8 cellular contexts compared by ENCODE assay signal in the genomic region with DNA sequence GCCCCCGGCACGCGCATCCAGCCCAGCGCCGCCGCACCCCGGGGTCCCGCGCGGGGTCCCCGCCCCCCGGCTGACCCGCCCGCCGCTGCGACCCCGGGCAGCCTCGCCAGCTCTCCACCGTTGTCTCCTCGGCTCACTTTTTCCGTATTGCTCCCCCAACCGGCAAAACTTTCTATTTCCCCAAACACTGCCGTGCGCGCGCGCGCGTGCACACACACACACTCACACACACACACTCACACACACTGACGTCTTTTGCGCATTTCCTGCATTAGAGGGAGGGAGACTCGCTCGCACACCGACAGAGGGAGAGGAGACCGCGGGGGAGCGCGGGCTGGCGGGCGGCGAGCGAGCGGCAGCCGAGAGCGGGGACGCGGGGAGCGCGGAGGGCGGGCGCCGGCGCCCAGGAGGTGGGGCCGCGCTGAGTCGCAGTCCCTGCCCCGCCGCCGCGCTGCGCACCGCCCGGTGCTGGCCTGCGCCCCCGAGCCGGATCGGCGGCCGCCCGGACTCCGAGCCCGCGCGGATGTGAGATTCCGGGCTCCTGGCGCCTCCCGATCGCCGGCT. TPM values are rescaled to one million over a fixed set of nuclear protein-coding genes. Genes with fewer than 3 reads are reported as not detected.
DNase-seq lines count a peak whose midpoint lies in the region; ATAC-seq, FAIRE-seq and TF ChIP-seq lines count a peak whose summit lies in the region.

No MANE protein-coding gene starts in this region.

- H3K4me2 ChIP-seq in IMR-90 (ENCODE audit: low read depth, low read length): no peak overlapping the region; the same call in 1 of the 2 replicates

- DNase-seq in DMS79 (lab: John Stamatoyannopoulos, UW) (peak; percentile 67), IMR-90 (peak; percentile 98), RCC 7860 (ENCODE audit: low spot score) (peak; percentile 86), fibroblast of gingiva (ENCODE audit: low read depth) (peak; percentile 99)
- peak; percentile 88 for DNase-seq in activated T-helper 1 cell treated with anti-CD3 and anti-CD28 coated beads, Interleukin-12 subunit alpha, Interleukin-12 subunit beta, Interleukin-2, Interleukin-4 antibody, amounts not matched to agents 30 ng/mL and 10 ng/mL and 1 ng/mL, durations not matched to agents 14 hours and 24 hours and 36 hours (ENCODE audit: low spot score)
- DNase-seq in naive thymus-derived CD4-positive, alpha-beta T cell: peak; percentile 84 to 97 (median 97)
- peak; percentile 73 to 92 for DNase-seq in stimulated activated effector memory CD8-positive, alpha-beta T cell treated with anti-CD3 and anti-CD28 coated beads, Interleukin-12 subunit alpha, Interleukin-12 subunit beta, amount 100 ng/mL, for 72 hours (ENCODE audit: low spot score in 2 of 2)

- H2AFZ ChIP-seq in IMR-90 (replicated peaks; ENCODE audit: low read length, poor library complexity): peak overlapping the region; percentile 95

- H2BK15ac ChIP-seq in IMR-90 (ENCODE audit: low read depth, low read length): no peak overlapping the region

- POLR2A ChIA-PET in IMR-90 (lab: Charles Lee; ENCODE audit: unreplicated experiment): interaction anchor here (0.6 kb wide), 1 partner anchor 93 kb away, joined by 3 read pairs; no protein-coding TSS in a partner anchor
- POLR2A ChIA-PET in naive thymus-derived CD4-positive, alpha-beta T cell (lab: Charles Lee): interaction anchor here (1.3 to 1.9 kb wide), 4 partner anchors 8 to 206 kb away, joined by 4 to 7 read pairs (median 4); partner anchors contain the start of gene SRBD1

- WGBS in IMR-90 (ENCODE audit: extremely low coverage in 2 of 2, insufficient read length in 1 of 2), 2 experiments: 0% methylated on average over 40 of the region's 79 CpGs; no CpG with 5 or more reads in 1 of the 2 experiments

- H4K20me1 ChIP-seq in IMR-90 (ENCODE audit: insufficient read depth, low read length): peaks cover 8% of the 10 kb centered on the region; the same call in 1 of the 2 replicates

- H2AK5ac ChIP-seq in IMR-90 (ENCODE audit: low read depth, low read length): no peak overlapping the region

- TF ChIP-seq POLR2A in IMR-90 (IDR thresholded peaks at IDR 0.05; ENCODE audit: low read depth, low read length): peak; percentile 86

- H3K9me3 Mint-ChIP-seq in activated T-helper 1 cell treated with anti-CD3 and anti-CD28 coated beads, Interleukin-12 subunit alpha, Interleukin-12 subunit beta, Interleukin-2, Interleukin-4 antibody, amounts not matched to agents 30 ng/mL and 10 ng/mL and 1 ng/mL, durations not matched to agents 14 hours and 24 hours and 36 hours: no peaks in the 10 kb centered on the region
- peaks cover 0 to 7% (median 0%) of the 10 kb centered on the region in 11 donors for H3K9me3 Mint-ChIP-seq in naive thymus-derived CD4-positive, alpha-beta T cell
- no peaks in the 10 kb centered on the region for H3K9me3 Mint-ChIP-seq in stimulated activated effector memory CD8-positive, alpha-beta T cell treated with anti-CD3 and anti-CD28 coated beads, Interleukin-12 subunit alpha, Interleukin-12 subunit beta, amount 100 ng/mL, for 72 hours

- in situ Hi-C loops in IMR-90 (cut with MboI; ENCODE audit: low sequenced_read_pairs): no loop called here

- H4K91ac ChIP-seq in IMR-90 (ENCODE audit: insufficient read depth, low read depth, low read length): no peak overlapping the region

- dilution Hi-C loops in IMR-90 (cut with HindIII; ENCODE audit: low sequenced_read_pairs, unreplicated experiment): no loop called here

- CTCF ChIA-PET in IMR-90 (lab: Yijun Ruan, JAX): interaction anchor here (0.6 to 1.5 kb wide), 4 partner anchors 82 to 674 kb away, joined by 3 to 4 read pairs (median 3); no protein-coding TSS in a partner anchor
- CTCF ChIA-PET in naive thymus-derived CD4-positive, alpha-beta T cell (lab: Charles Lee): interaction anchor here (0.6 to 1.9 kb wide), 3 partner anchors 128 to 1656 kb away, joined by 3 to 10 read pairs (median 3); no protein-coding TSS in a partner anchor

- H3K4me1 Mint-ChIP-seq in activated T-helper 1 cell treated with anti-CD3 and anti-CD28 coated beads, Interleukin-12 subunit alpha, Interleukin-12 subunit beta, Interleukin-2, Interleukin-4 antibody, amounts not matched to agents 30 ng/mL and 10 ng/mL and 1 ng/mL, durations not matched to agents 14 hours and 24 hours and 36 hours (ENCODE audit: low read depth): peaks cover 28% of the 10 kb centered on the region
- peaks cover 20 to 41% (median 34%) of the 10 kb centered on the region in 7 donors for H3K4me1 Mint-ChIP-seq in naive thymus-derived CD4-positive, alpha-beta T cell
- H3K4me1 Mint-ChIP-seq in stimulated activated effector memory CD8-positive, alpha-beta T cell treated with anti-CD3 and anti-CD28 coated beads, Interleukin-12 subunit alpha, Interleukin-12 subunit beta, amount 100 ng/mL, for 72 hours: peaks cover 27% of the 10 kb centered on the region

- intact Hi-C loops in IMR-90 (cut with micrococcal nuclease): loop anchor here (1.0 to 5.0 kb wide), 3 partner anchors 106 to 285 kb away; no protein-coding TSS in a partner anchor
- intact Hi-C loops in activated T-helper 1 cell treated with anti-CD3 and anti-CD28 coated beads, Interleukin-12 subunit alpha, Interleukin-12 subunit beta, Interleukin-2, Interleukin-4 antibody, amounts not matched to agents 30 ng/mL and 10 ng/mL and 1 ng/mL, durations not matched to agents 14 hours and 24 hours and 36 hours (cut with micrococcal nuclease): loop anchor here (1.0 to 2.0 kb wide), 4 partner anchors 40 to 1482 kb away; partner anchors contain the start of genes PPM1B and SRBD1
- intact Hi-C loops in naive thymus-derived CD4-positive, alpha-beta T cell (cut with micrococcal nuclease): loop anchor here (1.0 to 10.0 kb wide), 16 partner anchors 8 to 1752 kb away; partner anchors contain the start of genes CAMKMT (in 2 of the 2), PPM1B (in 2 of the 2), PREPL (in 2 of the 2) and SRBD1 (in 2 of the 2)

- no peaks in the 10 kb centered on the region for H3K36me3 ChIP-seq in IMR-90 (ENCODE audit: control insufficient read depth, insufficient read depth, low read length)
- H3K36me3 ChIP-seq in naive thymus-derived CD4-positive, alpha-beta T cell (ENCODE audit: control insufficient read depth in 2 of 3, insufficient read depth in 3 of 3, low read length in 3 of 3): peaks cover 0 to 12% (median 0%) of the 10 kb centered on the region in 3 experiments

- no peak overlapping the region for H2BK120ac ChIP-seq in IMR-90 (ENCODE audit: low read depth, low read length)

- peak overlapping the region; percentile 90 for H3K4me3 Mint-ChIP-seq in activated T-helper 1 cell treated with anti-CD3 and anti-CD28 coated beads, Interleukin-12 subunit alpha, Interleukin-12 subunit beta, Interleukin-2, Interleukin-4 antibody, amounts not matched to agents 30 ng/mL and 10 ng/mL and 1 ng/mL, durations not matched to agents 14 hours and 24 hours and 36 hours
- H3K4me3 Mint-ChIP-seq in naive thymus-derived CD4-positive, alpha-beta T cell: peak overlapping the region; percentile 83 to 100 (median 95)
- H3K4me3 Mint-ChIP-seq in stimulated activated effector memory CD8-positive, alpha-beta T cell treated with anti-CD3 and anti-CD28 coated beads, Interleukin-12 subunit alpha, Interleukin-12 subunit beta, amount 100 ng/mL, for 72 hours: peak overlapping the region; percentile 84

- H3K36me3 Mint-ChIP-seq in activated T-helper 1 cell treated with anti-CD3 and anti-CD28 coated beads, Interleukin-12 subunit alpha, Interleukin-12 subunit beta, Interleukin-2, Interleukin-4 antibody, amounts not matched to agents 30 ng/mL and 10 ng/mL and 1 ng/mL, durations not matched to agents 14 hours and 24 hours and 36 hours (ENCODE audit: low read depth): peaks cover 2% of the 10 kb centered on the region
- peaks cover 0 to 6% (median 0%) of the 10 kb centered on the region in 5 donors for H3K36me3 Mint-ChIP-seq in naive thymus-derived CD4-positive, alpha-beta T cell
- peaks cover 7% of the 10 kb centered on the region for H3K36me3 Mint-ChIP-seq in stimulated activated effector memory CD8-positive, alpha-beta T cell treated with anti-CD3 and anti-CD28 coated beads, Interleukin-12 subunit alpha, Interleukin-12 subunit beta, amount 100 ng/mL, for 72 hours

- no peaks in the 10 kb centered on the region for H3K9me1 ChIP-seq in IMR-90 (ENCODE audit: insufficient read depth, low read length)

- H3K23ac ChIP-seq in IMR-90 (ENCODE audit: low read depth, low read length): no peak overlapping the region

- H2BK5ac ChIP-seq in IMR-90 (ENCODE audit: low read depth, low read length, poor library complexity, severe bottlenecking): peak overlapping the region; percentile 80

- peaks cover 4% of the 10 kb centered on the region for H3K4me1 ChIP-seq in IMR-90 (ENCODE audit: control insufficient read depth, insufficient read depth, low read length)
- H3K4me1 ChIP-seq in naive thymus-derived CD4-positive, alpha-beta T cell (ENCODE audit: control insufficient read depth in 2 of 2, insufficient read depth in 2 of 2, low read length in 2 of 2): peaks cover 10 to 11% of the 10 kb centered on the region in 2 donors

- H4K8ac ChIP-seq in IMR-90 (ENCODE audit: low read depth in 2 of 2, low read length in 2 of 2): no peak overlapping the region

- no peak overlapping the region for H2BK20ac ChIP-seq in IMR-90 (ENCODE audit: low read depth, low read length)

- peaks cover 22 to 46% of the 10 kb centered on the region in 2 experiments for H3K79me1 ChIP-seq in IMR-90 (ENCODE audit: low read depth in 1 of 2, low read length in 2 of 2)

- H3K9me3 ChIP-seq in IMR-90 (ENCODE audit: control insufficient read depth, insufficient read depth, low read length): no peaks in the 10 kb centered on the region
- no peaks in the 10 kb centered on the region for H3K9me3 ChIP-seq in naive thymus-derived CD4-positive, alpha-beta T cell (ENCODE audit: control insufficient read depth in 2 of 3, low read length in 3 of 3)

- H2AK9ac ChIP-seq in IMR-90 (replicated peaks; ENCODE audit: low read depth, low read length, poor library complexity): peak overlapping the region; percentile 56

- H3K14ac ChIP-seq in IMR-90 (replicated peaks; ENCODE audit: low read depth, low read length): 0 out of 2 replicates have a peak overlapping the region, but pooled peaks have one; percentile 4

- ATAC-seq in GM21528 (IDR thresholded peaks at IDR 0.05; ENCODE audit: low FRiP score, unreplicated experiment) (peak; percentile 61), IMR-90 (ENCODE audit: low read depth) (peak; percentile 84)
- peak; percentile 97 for ATAC-seq in naive thymus-derived CD4-positive, alpha-beta T cell
- peak; percentile 89 for ATAC-seq in stimulated activated effector memory CD8-positive, alpha-beta T cell treated with anti-CD3 and anti-CD28 coated beads, Interleukin-12 subunit alpha, Interleukin-12 subunit beta, amount 100 ng/mL, for 72 hours

- peak; percentile 58 for TF ChIP-seq CTCF in IMR-90 (conservative IDR thresholded peaks at IDR 0.05; ENCODE audit: low read depth, low read length)

- H3K4ac ChIP-seq in IMR-90 (ENCODE audit: low read depth, low read length): peak overlapping the region; percentile 28; the same call in 1 of the 2 replicates

- peak overlapping the region; percentile 45; the same call in 1 of the 2 replicates for H3K56ac ChIP-seq in IMR-90 (ENCODE audit: extremely low read depth, insufficient read depth, low read length)

- H3K27ac Mint-ChIP-seq in activated T-helper 1 cell treated with anti-CD3 and anti-CD28 coated beads, Interleukin-12 subunit alpha, Interleukin-12 subunit beta, Interleukin-2, Interleukin-4 antibody, amounts not matched to agents 30 ng/mL and 10 ng/mL and 1 ng/mL, durations not matched to agents 14 hours and 24 hours and 36 hours: peak overlapping the region; percentile 94
- H3K27ac Mint-ChIP-seq in naive thymus-derived CD4-positive, alpha-beta T cell: peak overlapping the region; percentile 90 to 99 (median 95)
- peak overlapping the region; percentile 83 for H3K27ac Mint-ChIP-seq in stimulated activated effector memory CD8-positive, alpha-beta T cell treated with anti-CD3 and anti-CD28 coated beads, Interleukin-12 subunit alpha, Interleukin-12 subunit beta, amount 100 ng/mL, for 72 hours

- H3K9ac ChIP-seq in IMR-90 (ENCODE audit: low read depth, low read length): peak overlapping the region; percentile 66

- no TSS peak for BruUV-seq in IMR-90 (replicated peaks; lab: Mats Ljungman, UMichigan)

- H3K4me3 ChIP-seq in IMR-90 (ENCODE audit: insufficient read depth, low read depth, low read length): peak overlapping the region; percentile 49
- H3K4me3 ChIP-seq in naive thymus-derived CD4-positive, alpha-beta T cell (ENCODE audit: low read length): peak overlapping the region; percentile 95

- no peak overlapping the region for H4K5ac ChIP-seq in IMR-90 (ENCODE audit: low read depth, low read length)

- H3K27ac ChIP-seq in IMR-90 (ENCODE audit: insufficient read depth, low read length): peak overlapping the region; percentile 83
- peak overlapping the region; percentile 79 for H3K27ac ChIP-seq in naive thymus-derived CD4-positive, alpha-beta T cell (ENCODE audit: low read depth, low read length)

- no peak for FAIRE-seq in RCC 7860 (lab: Jason Lieb, UNC)

- peak; percentile 47 for TF ChIP-seq RAD21 in IMR-90 (IDR thresholded peaks at IDR 0.05; ENCODE audit: low read length)

- H3K18ac ChIP-seq in IMR-90 (ENCODE audit: low read depth, low read length): no peak overlapping the region

- peaks cover 32% of the 10 kb centered on the region for H3K27me3 Mint-ChIP-seq in activated T-helper 1 cell treated with anti-CD3 and anti-CD28 coated beads, Interleukin-12 subunit alpha, Interleukin-12 subunit beta, Interleukin-2, Interleukin-4 antibody, amounts not matched to agents 30 ng/mL and 10 ng/mL and 1 ng/mL, durations not matched to agents 14 hours and 24 hours and 36 hours (ENCODE audit: insufficient read depth)
- peaks cover 0 to 25% (median 0%) of the 10 kb centered on the region in 5 donors for H3K27me3 Mint-ChIP-seq in naive thymus-derived CD4-positive, alpha-beta T cell

- H3K27me3 ChIP-seq in IMR-90 (ENCODE audit: control insufficient read depth, insufficient read depth, low read length): no peaks in the 10 kb centered on the region
- peaks cover 0 to 3% of the 10 kb centered on the region in 2 donors for H3K27me3 ChIP-seq in naive thymus-derived CD4-positive, alpha-beta T cell (ENCODE audit: control insufficient read depth in 2 of 2, insufficient read depth in 2 of 2, low read length in 2 of 2)

RNA-seq across cellular contexts. Expression of gene PRKCE, which starts 0.5 kb away (rescaled TPM):
- total RNA-seq in IMR-90 (2012; rRNA removed): 13.3 and 32.4 TPM in 2 replicates
- 8.1 TPM in 2 replicates for polyA plus RNA-seq in IMR-90 (2012; rRNA removed)
- 4.3 and 5.8 TPM in 2 replicates for polyA plus RNA-seq in IMR-90 (2012; cell fraction: cytosol; rRNA removed)
- 4.3 and 9.3 TPM in 2 replicates for polyA plus RNA-seq in IMR-90 (2012; cell fraction: nucleus; rRNA removed; ENCODE audit: low replicate concordance)
- 11.7 and 12.7 TPM in 2 replicates for total RNA-seq in activated T-helper 1 cell treated with anti-CD3 and anti-CD28 coated beads, Interleukin-12 subunit alpha, Interleukin-12 subunit beta, Interleukin-2, Interleukin-4 antibody, amounts not matched to agents 30 ng/mL and 10 ng/mL and 1 ng/mL, durations not matched to agents 14 hours and 24 hours and 36 hours
- 10 to 100 TPM; 18.5 to 37.9 (median 20.4) TPM for total RNA-seq in naive thymus-derived CD4-positive, alpha-beta T cell
- 1 to 10 TPM; 1.4 to 2.3 TPM for polyA plus RNA-seq in naive thymus-derived CD4-positive, alpha-beta T cell

RNA-seq across cellular contexts. Expression of gene SRBD1, which starts 39.9 kb away (rescaled TPM):
- 14.7 and 20.6 TPM in 2 replicates for total RNA-seq in IMR-90 (2012; rRNA removed)
- 2.9 and 3.5 TPM in 2 replicates for polyA plus RNA-seq in IMR-90 (2012; rRNA removed)
- 0.44 and 0.71 TPM in 2 replicates for polyA plus RNA-seq in IMR-90 (2012; cell fraction: cytosol; rRNA removed)
- polyA plus RNA-seq in IMR-90 (2012; cell fraction: nucleus; rRNA removed; ENCODE audit: low replicate concordance): 0.44 and 2.1 TPM in 2 replicates
- 15.2 and 18.3 TPM in 2 replicates for total RNA-seq in activated T-helper 1 cell treated with anti-CD3 and anti-CD28 coated beads, Interleukin-12 subunit alpha, Interleukin-12 subunit beta, Interleukin-2, Interleukin-4 antibody, amounts not matched to agents 30 ng/mL and 10 ng/mL and 1 ng/mL, durations not matched to agents 14 hours and 24 hours and 36 hours
- total RNA-seq in naive thymus-derived CD4-positive, alpha-beta T cell: 10 to 100 TPM; 17.7 to 28.1 (median 23.3) TPM
- 10 to 100 TPM; 14.0 to 15.1 TPM for polyA plus RNA-seq in naive thymus-derived CD4-positive, alpha-beta T cell

Comparison
In these comparisons a context has a peak if more than half of its experiments do, and no peak if none do; other contexts are left out.
1. Peak in every context shown above with its lines: DNase-seq, ATAC-seq, H3K4me3 ChIP-seq and H3K27ac ChIP-seq.